Comparison of ENCODE assay signal across 8 cellular contexts in genomic region chr3:129605593-129606521, GRCh38. TPM values are rescaled to one million over a fixed set of nuclear protein-coding genes. Genes with fewer than 3 reads are reported as not detected.
A peak's percentile ranks its signal among the peaks of the same experiment; 100 is the strongest.
DNase-seq lines count a peak whose midpoint lies in the region; ATAC-seq and TF ChIP-seq lines count a peak whose summit lies in the region.

No MANE protein-coding gene starts in this region.

- intact Hi-C loops in lower lobe of right lung (cut with DNase I) = no loop called here

- ATAC-seq in lower lobe of right lung (peak; percentile 31 to 42), GM18873 (IDR thresholded peaks at IDR 0.05; ENCODE audit: low FRiP score, unreplicated experiment) (no peak), GM21367 (IDR thresholded peaks at IDR 0.05; ENCODE audit: unreplicated experiment) (no peak)
- peak; percentile 37 for ATAC-seq in stimulated activated naive CD8-positive, alpha-beta T cell treated with anti-CD3 and anti-CD28 coated beads, Interleukin-15, Interleukin-2, amounts not matched to agents 100 U/mL and 50 U/mL, for 24 hours

- peaks cover 75% of the 10 kb centered on the region for H3K4me1 ChIP-seq in lower lobe of right lung

- peak overlapping the region; percentile 70 for H3K4me3 ChIP-seq in lower lobe of right lung

- TF ChIP-seq CTCF in lower lobe of right lung (IDR thresholded peaks at IDR 0.05) = no peak

- H3K9me3 ChIP-seq in lower lobe of right lung = no peaks in the 10 kb centered on the region

- H3K27ac ChIP-seq in lower lobe of right lung = peak overlapping the region; percentile 89

- no peaks in the 10 kb centered on the region for H3K27me3 ChIP-seq in lower lobe of right lung (ENCODE audit: low read depth)

- DNase-seq in DMS53 treated with DMSO at 0.1 percent for 48 hours (lab: John Stamatoyannopoulos, UW; ENCODE audit: unreplicated experiment) = peak; percentile 20
- DNase-seq in M059J (ENCODE audit: low read depth) = peak; percentile 72
- DNase-seq in activated CD4-positive, CD25-positive, alpha-beta regulatory T cell treated with anti-CD3 and anti-CD28 coated beads, Interleukin-2, amount 50 U/mL, for 72 hours = peak; percentile 45
- DNase-seq in dermis blood vessel endothelial cell = peak; percentile 79
- DNase-seq in lower lobe of right lung = peak; percentile 73
- peak; percentile 43 for DNase-seq in stimulated activated naive CD8-positive, alpha-beta T cell treated with anti-CD3 and anti-CD28 coated beads, Interleukin-15, Interleukin-2, amounts not matched to agents 100 U/mL and 50 U/mL, for 24 hours

- no peaks in the 10 kb centered on the region for H3K36me3 ChIP-seq in lower lobe of right lung

RNA-seq across cellular contexts. Expression of gene PLXND1, which starts 0.6 kb away (rescaled TPM):
- total RNA-seq in M059J (2014; rRNA removed; shearing (Covaris generic)) = 76.9 and 126 TPM in 2 replicates
- total RNA-seq in dermis blood vessel endothelial cell (415 and 872 TPM in 2 replicates), lower lobe of right lung (233 TPM)

Comparison
In these comparisons a context has a peak if more than half of its experiments do, and no peak if none do; other contexts are left out.
1. DNase-seq: peak in every context shown above with its lines; median percentile 79 in dermis blood vessel endothelial cell; 73 in lower lobe of right lung; 72 in M059J; 45 in activated CD4-positive, CD25-positive, alpha-beta regulatory T cell treated with anti-CD3 and anti-CD28 coated beads, Interleukin-2, amount 50 U/mL, for 72 hours; 43 in stimulated activated naive CD8-positive, alpha-beta T cell treated with anti-CD3 and anti-CD28 coated beads, Interleukin-15, Interleukin-2, amounts not matched to agents 100 U/mL and 50 U/mL, for 24 hours; 20 in DMS53 treated with DMSO at 0.1 percent for 48 hours.
2. ATAC-seq: peak in lower lobe of right lung (2 of 2) and stimulated activated naive CD8-positive, alpha-beta T cell treated with anti-CD3 and anti-CD28 coated beads, Interleukin-15, Interleukin-2, amounts not matched to agents 100 U/mL and 50 U/mL, for 24 hours (single experiment); none in GM18873 (single experiment) and GM21367 (single experiment).